26 cellular contexts compared by ENCODE assay signal in genomic region chr7:19296617-19297016, GRCh38.
"Had no signal": no experiment of that assay in that cellular context is flagged by ENCODE, and none has a peak within 500 bp of the region (broad histone marks: within the 10 kb centered on the region; RNA-seq: fewer than 3 reads in every experiment).

No MANE protein-coding gene starts in this region.

- ATAC-seq: foreskin keratinocyte; left cardiac atrium; lower lobe of right lung; naive thymus-derived CD4-positive, alpha-beta T cell; psoas muscle; right lobe of liver; stimulated activated memory B cell treated with anti-CD40 and anti-IgM and Interleukin-4, amounts not matched to agents 10 μg/mL and 1 μg/mL and 100 μg/mL, for 72 hours; upper lobe of right lung had no signal

- H3K27ac Mint-ChIP-seq: endodermal cell; immature natural killer cell; naive thymus-derived CD4-positive, alpha-beta T cell; stimulated activated memory B cell treated with anti-CD40 and anti-IgM and Interleukin-4, amounts not matched to agents 10 μg/mL and 1 μg/mL and 100 μg/mL, for 72 hours had no signal

- H3K36me3 Mint-ChIP-seq: immature natural killer cell; naive thymus-derived CD4-positive, alpha-beta T cell; stimulated activated memory B cell treated with anti-CD40 and anti-IgM and Interleukin-4, amounts not matched to agents 10 μg/mL and 1 μg/mL and 100 μg/mL, for 72 hours had no signal

- H3K4me3 ChIP-seq: left ventricle myocardium inferior, lower lobe of right lung, psoas muscle, right lobe of liver, spleen, testis, tibial nerve, upper lobe of right lung, vagina had no signal

- FAIRE-seq: endothelial cell of umbilical vein, keratinocyte had no signal

- H3K4me1 Mint-ChIP-seq: immature natural killer cell; naive thymus-derived CD4-positive, alpha-beta T cell; stimulated activated memory B cell treated with anti-CD40 and anti-IgM and Interleukin-4, amounts not matched to agents 10 μg/mL and 1 μg/mL and 100 μg/mL, for 72 hours had no signal

- H3K4me1 ChIP-seq: foreskin keratinocyte, left ventricle myocardium inferior, lower lobe of right lung, right lobe of liver, spleen, testis, upper lobe of right lung had no signal

- H3K27me3 Mint-ChIP-seq: naive thymus-derived CD4-positive, alpha-beta T cell; stimulated activated naive CD8-positive, alpha-beta T cell treated with anti-CD3 and anti-CD28 coated beads, Interleukin-15, Interleukin-2, amounts not matched to agents 100 ng/mL and 50 ng/mL, for 24 hours had no signal

- DNase-seq: effector CD4-positive, alpha-beta T cell; endodermal cell; erythroblast; foreskin keratinocyte; immature natural killer cell; left cardiac atrium; left ventricle myocardium inferior; lower lobe of right lung; mesenchymal stem cell; naive thymus-derived CD4-positive, alpha-beta T cell; nephron progenitor cell; psoas muscle; retina; right lobe of liver; spleen; stimulated activated CD4-positive, alpha-beta T cell treated with anti-CD3 and anti-CD28 coated beads, Interleukin-15, amount 100 ng/mL, for 24 hours; stimulated activated CD4-positive, alpha-beta T cell treated with anti-CD3 and anti-CD28 coated beads, Interleukin-1b, Interleukin-23, amount 100 ng/mL, for 48 hours; stimulated activated CD4-positive, alpha-beta T cell treated with anti-CD3 and anti-CD28 coated beads, Interleukin-4, amount 100 ng/mL, for 24 hours; testis; upper lobe of right lung had no signal

- H3K9me3 ChIP-seq: left ventricle myocardium inferior, lower lobe of right lung, psoas muscle, right lobe of liver, spleen, testis, tibial nerve, upper lobe of right lung, vagina had no signal

- H3K36me3 ChIP-seq: left ventricle myocardium inferior, lower lobe of right lung, right lobe of liver, spleen, tibial nerve, upper lobe of right lung, vagina had no signal

- H3K27ac ChIP-seq: foreskin keratinocyte, left ventricle myocardium inferior, lower lobe of right lung, psoas muscle, right lobe of liver, spleen, testis, tibial nerve, upper lobe of right lung, vagina had no signal

- H3K4me3 Mint-ChIP-seq: endodermal cell; immature natural killer cell; nephron progenitor cell; stimulated activated memory B cell treated with anti-CD40 and anti-IgM and Interleukin-4, amounts not matched to agents 10 μg/mL and 1 μg/mL and 100 μg/mL, for 72 hours; stimulated activated naive CD8-positive, alpha-beta T cell treated with anti-CD3 and anti-CD28 coated beads, Interleukin-15, Interleukin-2, amounts not matched to agents 100 ng/mL and 50 ng/mL, for 24 hours had no signal

- H3K9me3 Mint-ChIP-seq: endodermal cell; nephron progenitor cell; stimulated activated memory B cell treated with anti-CD40 and anti-IgM and Interleukin-4, amounts not matched to agents 10 μg/mL and 1 μg/mL and 100 μg/mL, for 72 hours; stimulated activated naive CD8-positive, alpha-beta T cell treated with anti-CD3 and anti-CD28 coated beads, Interleukin-15, Interleukin-2, amounts not matched to agents 100 ng/mL and 50 ng/mL, for 24 hours had no signal
